Comparison of ENCODE assay signal across 1 cellular context in the genomic region with DNA sequence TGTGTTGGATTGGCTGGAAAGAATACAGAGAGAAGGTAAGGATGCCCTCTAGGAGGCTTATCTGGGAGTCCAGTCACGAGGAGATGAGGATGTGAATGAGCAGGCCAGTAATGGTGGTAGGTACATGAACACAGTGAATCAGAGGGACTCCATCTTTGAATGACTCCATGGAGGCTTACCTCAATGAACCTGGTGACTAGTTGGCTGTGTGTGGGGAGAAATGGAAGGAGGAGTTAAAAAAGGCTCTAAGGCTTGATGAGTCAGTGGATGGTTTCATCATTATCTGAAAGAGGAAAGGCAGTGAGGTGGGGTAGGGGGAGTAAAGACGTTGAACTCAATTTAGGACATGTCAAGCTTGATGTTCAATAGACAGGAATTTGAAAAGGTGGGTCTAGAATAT.
A peak's percentile ranks its signal among the peaks of the same experiment; 100 is the strongest.
TF ChIP-seq lines count a peak whose summit lies in the region.

No MANE protein-coding gene starts in this region.

TF ChIP-seq in K562, 482 proteins besides CTCF, POLR2A, EP300 and RAD21:
- TF ChIP-seq TBP (optimal IDR thresholded peaks at IDR 0.05; ENCODE audit: low read depth, low read length), result no peak
- peak; percentile 54 for TF ChIP-seq FOSL1 (tag; conservative IDR thresholded peaks at IDR 0.05)
- 0 out of 2 replicates have a peak, but pooled peaks have one; percentile 69 for TF ChIP-seq PKNOX1 (IDR thresholded peaks at IDR 0.05)
- TF ChIP-seq ZNF717 (CRISPR knock-in tag; IDR thresholded peaks at IDR 0.05), result no peak
- no peak for TF ChIP-seq RBFOX2 (IDR thresholded peaks at IDR 0.05; ENCODE audit: low read depth, low read length)
- no peak for TF ChIP-seq ESRRA (IDR thresholded peaks at IDR 0.05; ENCODE audit: borderline replicate concordance, low read depth)
- TF ChIP-seq HDGF (IDR thresholded peaks at IDR 0.05), result no peak
- TF ChIP-seq, protein P1, sequence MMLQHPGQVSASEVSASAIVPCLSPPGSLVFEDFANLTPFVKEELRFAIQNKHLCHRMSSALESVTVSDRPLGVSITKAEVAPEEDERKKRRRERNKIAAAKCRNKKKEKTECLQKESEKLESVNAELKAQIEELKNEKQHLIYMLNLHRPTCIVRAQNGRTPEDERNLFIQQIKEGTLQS (IDR thresholded peaks at IDR 0.05), result peak; percentile 74
- TF ChIP-seq, protein P1 (CRISPR knock-in tag; conservative IDR thresholded peaks at IDR 0.05), result no peak
- no peak for TF ChIP-seq CBX5 (IDR thresholded peaks at IDR 0.05; ENCODE audit: borderline replicate concordance, low read depth)
- TF ChIP-seq, protein P2, sequence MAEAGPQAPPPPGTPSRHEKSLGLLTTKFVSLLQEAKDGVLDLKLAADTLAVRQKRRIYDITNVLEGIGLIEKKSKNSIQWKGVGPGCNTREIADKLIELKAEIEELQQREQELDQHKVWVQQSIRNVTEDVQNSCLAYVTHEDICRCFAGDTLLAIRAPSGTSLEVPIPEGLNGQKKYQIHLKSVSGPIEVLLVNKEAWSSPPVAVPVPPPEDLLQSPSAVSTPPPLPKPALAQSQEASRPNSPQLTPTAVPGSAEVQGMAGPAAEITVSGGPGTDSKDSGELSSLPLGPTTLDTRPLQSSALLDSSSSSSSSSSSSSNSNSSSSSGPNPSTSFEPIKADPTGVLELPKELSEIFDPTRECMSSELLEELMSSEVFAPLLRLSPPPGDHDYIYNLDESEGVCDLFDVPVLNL (CRISPR knock-in tag; IDR thresholded peaks at IDR 0.05; ENCODE audit: low read depth), result no peak
